21 cellular contexts compared by ENCODE assay signal in genomic region chr22:30941363-30941740, GRCh38. TPM values are rescaled to one million over a fixed set of nuclear protein-coding genes. Genes with fewer than 3 reads are reported as not detected.
DNase-seq lines count a peak whose midpoint lies in the region; ATAC-seq and TF ChIP-seq lines count a peak whose summit lies in the region.
"Had no signal": no experiment of that assay in that cellular context is flagged by ENCODE, and none has a peak within 500 bp of the region (broad histone marks: within the 10 kb centered on the region; RNA-seq: fewer than 3 reads in every experiment).

No MANE protein-coding gene starts in this region.

- H2AK5ac ChIP-seq in trophoblast cell (ENCODE audit: low read length): no peak overlapping the region

- no peak overlapping the region for H4K91ac ChIP-seq in trophoblast cell (ENCODE audit: low read depth, low read length)

- intact Hi-C loops in CD4-positive, alpha-beta T cell (cut with DNase I, micrococcal nuclease): loop anchor here (2.0 to 10.0 kb wide), 3 partner anchors 21 to 213 kb away; partner anchors contain the start of genes MORC2 (in 1 of the 2) and TUG1 (in 1 of the 2)
- intact Hi-C loops in CD8-positive, alpha-beta T cell (cut with DNase I, micrococcal nuclease): loop anchor here (2.0 to 10.0 kb wide), 3 partner anchors 143 to 553 kb away; partner anchors contain the start of gene SFI1 (in 1 of the 2)

- no peak overlapping the region for H4K12ac ChIP-seq in trophoblast cell (ENCODE audit: low read depth, low read length)

- peak in 4 of 10 experiments; percentile 9 to 29 (median 20) for DNase-seq in CD4-positive, alpha-beta T cell
- DNase-seq in CD8-positive, alpha-beta T cell: peak in 1 of 7 experiments; percentile 66
- no peak for DNase-seq in immature natural killer cell
- DNase-seq in NCI-H82 (lab: John Stamatoyannopoulos, UW): no peak
- DNase-seq in trophoblast cell: no peak
- DNase-seq: activated B cell treated with CpG ODN at 0.5 μM for 24 hours, adrenal gland, colonic mucosa, COR-L47, HFFc6, NCI-H146, NCI-H2171, NCI-H524, nucleus accumbens, stomach had no signal

- H2BK120ac ChIP-seq in trophoblast cell (ENCODE audit: insufficient read depth, low read length, poor library complexity): no peak overlapping the region

- H2BK5ac ChIP-seq in trophoblast cell (ENCODE audit: low read depth, low read length, poor library complexity): no peak overlapping the region

- H2BK12ac ChIP-seq in trophoblast cell (ENCODE audit: low read length): no peak overlapping the region

- H3K27me3 ChIP-seq in CD4-positive, alpha-beta T cell (ENCODE audit: control insufficient read depth, insufficient read depth, low read length): no peaks in the 10 kb centered on the region
- no peaks in the 10 kb centered on the region for H3K27me3 ChIP-seq in CD8-positive, alpha-beta T cell (ENCODE audit: insufficient read depth, low read length)
- H3K27me3 ChIP-seq in trophoblast cell (ENCODE audit: insufficient read depth, low read length): no peaks in the 10 kb centered on the region
- H3K27me3 ChIP-seq: adrenal gland, colonic mucosa, stomach, tibial nerve had no signal

- no peak overlapping the region for H3K4ac ChIP-seq in trophoblast cell (ENCODE audit: low read depth, low read length)

- H3K4me3 ChIP-seq in CD8-positive, alpha-beta T cell (ENCODE audit: low read depth, low read length): peak overlapping the region; percentile 38
- no peak overlapping the region for H3K4me3 ChIP-seq in trophoblast cell (ENCODE audit: low read depth, low read length)
- H3K4me3 ChIP-seq: adrenal gland, colonic mucosa, K562, lung, smooth muscle cell, stomach, tibial nerve had no signal

- H3K79me1 ChIP-seq in trophoblast cell (ENCODE audit: low read length): no peaks in the 10 kb centered on the region

- no peak overlapping the region for H2AFZ ChIP-seq in trophoblast cell (ENCODE audit: insufficient read depth, low read length, poor library complexity)

- no peak overlapping the region for H3K14ac ChIP-seq in trophoblast cell (ENCODE audit: low read length)

- no peak overlapping the region for H3K18ac ChIP-seq in trophoblast cell (ENCODE audit: low read length)

- no peak overlapping the region for H3K23ac ChIP-seq in trophoblast cell (ENCODE audit: low read length)

- CTCF ChIA-PET in CD4-positive, alpha-beta T cell (lab: Charles Lee): interaction anchor here (1.0 to 1.4 kb wide), 3 partner anchors 19 to 28 kb away, joined by 6 read pairs; partner anchors contain the start of gene TUG1
- CTCF ChIA-PET in CD8-positive, alpha-beta T cell (lab: Charles Lee): interaction anchor here (1.2 to 6.0 kb wide), 8 partner anchors 11 to 290 kb away, joined by 3 to 45 read pairs (median 6); partner anchors contain the start of genes MORC2 and TUG1

- peak overlapping the region; percentile 86 for H3K4me3 Mint-ChIP-seq in CD4-positive, alpha-beta T cell
- peak overlapping the region; percentile 77 for H3K4me3 Mint-ChIP-seq in CD8-positive, alpha-beta T cell
- H3K4me3 Mint-ChIP-seq in activated T-helper 17 cell treated with anti-CD3 and anti-CD28 coated beads, Interleukin-2, amount 50 U/mL, for 72 hours: peak overlapping the region; percentile 86
- peak overlapping the region in 2 of 5 donors; percentile 1 to 38 for H3K4me3 Mint-ChIP-seq in immature natural killer cell
- H3K4me3 Mint-ChIP-seq: activated B cell treated with CpG ODN at 0.5 μM for 24 hours, HFFc6 had no signal

- POLR2A ChIA-PET in CD4-positive, alpha-beta T cell (lab: Charles Lee): interaction anchor here (0.7 to 7.2 kb wide), 9 partner anchors 10 to 350 kb away, joined by 3 to 104 read pairs (median 8); partner anchors contain the start of genes MORC2, PIK3IP1, SMTN and TUG1
- POLR2A ChIA-PET in CD8-positive, alpha-beta T cell (lab: Charles Lee): interaction anchor here (0.7 to 2.2 kb wide), 5 partner anchors 10 to 350 kb away, joined by 3 to 36 read pairs (median 9); partner anchors contain the start of genes MORC2, PIK3IP1 and TUG1

- no peaks in the 10 kb centered on the region for H3K9me3 Mint-ChIP-seq in CD4-positive, alpha-beta T cell
- H3K9me3 Mint-ChIP-seq in CD8-positive, alpha-beta T cell: no peaks in the 10 kb centered on the region
- H3K9me3 Mint-ChIP-seq in activated T-helper 17 cell treated with anti-CD3 and anti-CD28 coated beads, Interleukin-2, amount 50 U/mL, for 72 hours: no peaks in the 10 kb centered on the region
- no peaks in the 10 kb centered on the region for H3K9me3 Mint-ChIP-seq in immature natural killer cell
- H3K9me3 Mint-ChIP-seq: activated B cell treated with CpG ODN at 0.5 μM for 24 hours, HFFc6 had no signal

- H3K79me2 ChIP-seq in trophoblast cell (ENCODE audit: control insufficient read depth, insufficient read depth, low read length, poor library complexity): no peaks in the 10 kb centered on the region

- H3K27ac Mint-ChIP-seq in CD4-positive, alpha-beta T cell: peak overlapping the region; percentile 92
- peak overlapping the region; percentile 90 for H3K27ac Mint-ChIP-seq in CD8-positive, alpha-beta T cell
- peak overlapping the region; percentile 96 for H3K27ac Mint-ChIP-seq in activated T-helper 17 cell treated with anti-CD3 and anti-CD28 coated beads, Interleukin-2, amount 50 U/mL, for 72 hours
- H3K27ac Mint-ChIP-seq in immature natural killer cell: peak overlapping the region; percentile 9 to 80 (median 62)
- H3K27ac Mint-ChIP-seq: activated B cell treated with CpG ODN at 0.5 μM for 24 hours, HFFc6 had no signal

- H3K36me3 ChIP-seq in CD8-positive, alpha-beta T cell (ENCODE audit: insufficient read depth, low read length): peaks cover 39% of the 10 kb centered on the region
- peaks cover 75 to 84% of the 10 kb centered on the region in 2 experiments for H3K36me3 ChIP-seq in trophoblast cell (ENCODE audit: control insufficient read depth in 1 of 2, insufficient read depth in 2 of 2, low read length in 2 of 2)

- H3K36me3 Mint-ChIP-seq in CD4-positive, alpha-beta T cell (ENCODE audit: low read depth): peaks cover 86% of the 10 kb centered on the region
- peaks cover 79% of the 10 kb centered on the region for H3K36me3 Mint-ChIP-seq in CD8-positive, alpha-beta T cell
- peaks cover 95% of the 10 kb centered on the region for H3K36me3 Mint-ChIP-seq in activated T-helper 17 cell treated with anti-CD3 and anti-CD28 coated beads, Interleukin-2, amount 50 U/mL, for 72 hours (ENCODE audit: low read depth)
- peaks cover 49 to 66% (median 49%) of the 10 kb centered on the region in 3 donors for H3K36me3 Mint-ChIP-seq in immature natural killer cell

- no CpG with 5 or more reads among the region's 11 CpGs for WGBS in trophoblast cell (ENCODE audit: extremely low coverage, insufficient coverage, insufficient read length)

- no peak overlapping the region for H3K9ac ChIP-seq in trophoblast cell (ENCODE audit: low read length)

- no peak overlapping the region for H3K4me2 ChIP-seq in trophoblast cell (ENCODE audit: low read length)
- H3K4me2 ChIP-seq: smooth muscle cell had no signal

- H3K4me1 ChIP-seq in CD8-positive, alpha-beta T cell (ENCODE audit: insufficient read depth, low read length): peaks cover 74% of the 10 kb centered on the region
- H3K4me1 ChIP-seq in trophoblast cell (ENCODE audit: control insufficient read depth in 1 of 2, insufficient read depth in 2 of 2, low read length in 2 of 2): no peaks in the 10 kb centered on the region
- H3K4me1 ChIP-seq: adrenal gland, colonic mucosa, stomach had no signal

- H3K27ac ChIP-seq in CD4-positive, alpha-beta T cell (ENCODE audit: low read depth, low read length): peak overlapping the region; percentile 59
- H3K27ac ChIP-seq in CD8-positive, alpha-beta T cell (ENCODE audit: low read depth, low read length): peak overlapping the region; percentile 60
- no peak overlapping the region for H3K27ac ChIP-seq in trophoblast cell (ENCODE audit: low read depth, low read length)
- H3K27ac ChIP-seq: adrenal gland, colonic mucosa, stomach, tibial nerve had no signal

- no peaks in the 10 kb centered on the region for H3K9me3 ChIP-seq in CD4-positive, alpha-beta T cell (ENCODE audit: control insufficient read depth, low read length)
- no peaks in the 10 kb centered on the region for H3K9me3 ChIP-seq in CD8-positive, alpha-beta T cell (ENCODE audit: low read length)
- H3K9me3 ChIP-seq in trophoblast cell (ENCODE audit: insufficient read depth, low read depth, low read length): no peaks in the 10 kb centered on the region
- H3K9me3 ChIP-seq: adrenal gland, colonic mucosa, stomach, tibial nerve had no signal

- no peak overlapping the region for H4K8ac ChIP-seq in trophoblast cell (ENCODE audit: low read depth, low read length)

- peaks cover 85% of the 10 kb centered on the region for H3K4me1 Mint-ChIP-seq in CD4-positive, alpha-beta T cell (ENCODE audit: low read depth)
- H3K4me1 Mint-ChIP-seq in CD8-positive, alpha-beta T cell (ENCODE audit: low read depth): peaks cover 87% of the 10 kb centered on the region
- peaks cover 34% of the 10 kb centered on the region for H3K4me1 Mint-ChIP-seq in activated T-helper 17 cell treated with anti-CD3 and anti-CD28 coated beads, Interleukin-2, amount 50 U/mL, for 72 hours
- peaks cover 34 to 51% of the 10 kb centered on the region in 2 donors for H3K4me1 Mint-ChIP-seq in immature natural killer cell
- H3K4me1 Mint-ChIP-seq: activated B cell treated with CpG ODN at 0.5 μM for 24 hours had no signal

- peak; percentile 17 for ATAC-seq in CD4-positive, alpha-beta T cell (ENCODE audit: poor library complexity)
- ATAC-seq in CD8-positive, alpha-beta T cell: peak; percentile 16
- ATAC-seq in activated T-helper 17 cell treated with anti-CD3 and anti-CD28 coated beads, Interleukin-2, amount 50 U/mL, for 72 hours (replicated peaks): peak; percentile 22
- no peak for ATAC-seq in GM21515 (IDR thresholded peaks at IDR 0.05; ENCODE audit: unreplicated experiment)
- ATAC-seq: K562 had no signal

- no peak for TF ChIP-seq CTCF in CD4-positive, alpha-beta T cell (IDR thresholded peaks at IDR 0.05)
- no peak for TF ChIP-seq CTCF in CD8-positive, alpha-beta T cell (IDR thresholded peaks at IDR 0.05)

- no peaks in the 10 kb centered on the region for H3K27me3 Mint-ChIP-seq in CD4-positive, alpha-beta T cell
- no peaks in the 10 kb centered on the region for H3K27me3 Mint-ChIP-seq in CD8-positive, alpha-beta T cell (ENCODE audit: low read depth)
- no peaks in the 10 kb centered on the region for H3K27me3 Mint-ChIP-seq in activated T-helper 17 cell treated with anti-CD3 and anti-CD28 coated beads, Interleukin-2, amount 50 U/mL, for 72 hours
- no peaks in the 10 kb centered on the region for H3K27me3 Mint-ChIP-seq in immature natural killer cell (ENCODE audit: low read depth in 3 of 3)
- H3K27me3 Mint-ChIP-seq: activated B cell treated with CpG ODN at 0.5 μM for 24 hours had no signal

RNA-seq across cellular contexts. Expression of gene MORC2, which starts 27.2 kb away (rescaled TPM):
- 10 to 100 TPM; 27.1 to 27.9 TPM for total RNA-seq in CD4-positive, alpha-beta T cell
- total RNA-seq in CD8-positive, alpha-beta T cell: 10 to 100 TPM; 20.1 TPM
- total RNA-seq in activated T-helper 17 cell treated with anti-CD3 and anti-CD28 coated beads, Interleukin-2, amount 50 U/mL, for 72 hours: 10 to 100 TPM; 19.2 to 24.9 TPM
- polyA plus RNA-seq in immature natural killer cell: 1 to 10 TPM in 2 of 3 donors, not detected in 1; 1.1 to 6.9 TPM
- 44.6 and 48.3 TPM in 2 replicates for polyA plus RNA-seq in trophoblast cell (2013)

RNA-seq across cellular contexts. Expression of gene TUG1, which starts 27.7 kb away (rescaled TPM):
- 10 to 100 TPM; 85.8 to 86.2 TPM for total RNA-seq in CD4-positive, alpha-beta T cell
- 10 to 100 TPM; 74.9 to 79.0 TPM for total RNA-seq in CD8-positive, alpha-beta T cell
- total RNA-seq in activated T-helper 17 cell treated with anti-CD3 and anti-CD28 coated beads, Interleukin-2, amount 50 U/mL, for 72 hours: 10 to 100 TPM; 45.1 to 49.0 TPM
- 10 to 100 TPM in 2 of 3 donors, 1 to 10 TPM in 1; 7.8 to 22.9 (median 13.6) TPM for polyA plus RNA-seq in immature natural killer cell
- 87.2 and 92.0 TPM in 2 replicates for polyA plus RNA-seq in trophoblast cell (2013)
